19 cellular contexts compared by ENCODE assay signal in the genomic region with DNA sequence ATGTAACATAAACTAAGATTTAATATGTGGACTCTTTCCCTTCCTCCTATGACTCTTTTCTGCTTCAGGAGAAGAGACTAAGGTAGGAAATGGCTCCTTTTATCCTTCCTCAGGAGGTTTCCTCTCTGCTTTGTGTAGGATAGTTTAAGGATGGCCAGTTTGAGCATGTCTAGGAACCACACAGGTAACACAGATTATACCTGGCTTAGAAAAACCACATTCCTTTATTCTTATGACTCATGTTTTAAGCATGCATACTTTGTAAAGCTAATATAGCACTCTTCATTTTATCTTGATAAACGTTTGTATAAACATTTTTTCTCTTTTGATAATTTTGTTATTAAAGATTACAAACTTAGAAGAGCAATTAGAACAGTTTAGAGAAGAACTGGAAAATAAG. TPM values are rescaled to one million over a fixed set of nuclear protein-coding genes. Genes with fewer than 3 reads are reported as not detected.
DNase-seq lines count a peak whose midpoint lies in the region; ATAC-seq lines count a peak whose summit lies in the region.
"Had no signal": no experiment of that assay in that cellular context is flagged by ENCODE, and none has a peak within 500 bp of the region (broad histone marks: within the 10 kb centered on the region; RNA-seq: fewer than 3 reads in every experiment).

No MANE protein-coding gene starts in this region.

- H3K4me3 ChIP-seq in skin epidermis (no peak overlapping the region), Karpas-422 (ENCODE audit: low read length) (no peak overlapping the region)
- H3K4me3 ChIP-seq: Peyer's patch had no signal

- no peaks in the 10 kb centered on the region for H3K9me2 ChIP-seq in Karpas-422 (replicated peaks; ENCODE audit: insufficient read depth, low read length)

- H3K27ac ChIP-seq in skin epidermis (peak overlapping the region in 12 of 21 experiments; percentile 16 to 69 (median 43)), Karpas-422 (ENCODE audit: low read length) (no peak overlapping the region)
- H3K27ac ChIP-seq: Peyer's patch had no signal

- H3K9ac ChIP-seq in Karpas-422 (ENCODE audit: low read length) = no peak overlapping the region

- H2AFZ ChIP-seq in Karpas-422 (ENCODE audit: low read length) = no peak overlapping the region

- no peaks in the 10 kb centered on the region for H4K20me1 ChIP-seq in Karpas-422 (ENCODE audit: insufficient read depth, low read depth, low read length)

- H3K9me3 ChIP-seq in Karpas-422 (ENCODE audit: low read length) = no peaks in the 10 kb centered on the region
- H3K9me3 ChIP-seq: Peyer's patch had no signal

- H3K4me2 ChIP-seq in Karpas-422 (ENCODE audit: low read depth, low read length, poor library complexity, severe bottlenecking) = no peak overlapping the region

- H3K36me3 ChIP-seq in Karpas-422 (ENCODE audit: insufficient read depth, low read length) = peaks cover 14% of the 10 kb centered on the region; the same call in 1 of the 2 replicates

- H3K79me2 ChIP-seq in Karpas-422 (ENCODE audit: low read length) = no peaks in the 10 kb centered on the region

- DNase-seq in HPDE6-E6E7 (ENCODE audit: extremely low spot score) (peak; percentile 78), astrocyte of the hippocampus (ENCODE audit: low read depth, low spot score) (peak; percentile 7), iPS-NIHi11 (ENCODE audit: low spot score) (peak; percentile 8), Karpas-422 (no peak), NCI-H2029 treated with DMSO at 0.1 percent for 48 hours (lab: John Stamatoyannopoulos, UW) (no peak)
- DNase-seq in stimulated activated naive CD4-positive, alpha-beta T cell (lab: John Stamatoyannopoulos, UW) = no peak
- DNase-seq: activated CD4-positive, alpha-beta T cell treated with anti-CD3 and anti-CD28 coated beads for 36 hours; aorta; cerebellar nuclear complex; effector CD8-positive, alpha-beta T cell; left ventricle myocardium superior; NCI-H1048; NCI-H1930; NCI-H345; Peyer's patch; retina; stimulated activated CD8-positive, alpha-beta memory T cell treated with anti-CD3 and anti-CD28 coated beads, Interleukin-4, amount 100 ng/mL, for 48 hours had no signal

- H3K27me3 ChIP-seq in Karpas-422 (ENCODE audit: low read length) = no peaks in the 10 kb centered on the region
- H3K27me3 ChIP-seq: Peyer's patch had no signal

- ATAC-seq in GM21576 (IDR thresholded peaks at IDR 0.05; ENCODE audit: unreplicated experiment) = no peak
- ATAC-seq: left ventricle myocardium superior had no signal

- H3K4me1 ChIP-seq in Karpas-422 (ENCODE audit: low read length) = no peaks in the 10 kb centered on the region

RNA-seq across cellular contexts. Expression of a gene that starts 57.8 kb away (rescaled TPM):
- total RNA-seq in Karpas-422 (2014; rRNA removed; shearing (Covaris generic); ENCODE audit: low replicate concordance) = 133 and 201 TPM in 2 replicates

Comparison
In these comparisons a context has a peak if more than half of its experiments do, and no peak if none do; other contexts are left out.
1. DNase-seq: peak in HPDE6-E6E7 (single experiment), astrocyte of the hippocampus (single experiment) and iPS-NIHi11 (single experiment); none in Karpas-422 (single experiment), stimulated activated naive CD4-positive, alpha-beta T cell (0 of 6) and NCI-H2029 treated with DMSO at 0.1 percent for 48 hours (single experiment).